ENCODE assay signal across 1 cellular context in the genomic region with DNA sequence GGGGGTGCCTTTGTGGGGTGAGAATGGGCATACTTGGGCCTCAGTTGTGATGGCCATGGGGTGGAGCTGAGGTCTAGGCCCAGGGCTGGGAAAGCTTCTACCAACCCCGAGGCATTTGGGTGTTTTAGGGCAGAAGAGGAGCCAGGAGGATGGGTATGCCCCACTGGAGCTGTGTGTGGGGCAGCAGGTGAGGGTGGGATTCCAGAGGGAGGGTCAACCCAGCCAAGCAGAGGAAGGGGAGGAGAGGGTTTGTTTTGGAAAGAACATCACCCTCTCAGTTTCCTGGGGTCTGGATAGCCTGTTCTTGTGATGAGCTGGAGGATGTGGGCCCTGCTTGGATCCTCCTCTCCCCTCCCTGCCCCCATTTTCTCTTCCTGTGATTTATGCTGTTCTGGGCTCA.
TF ChIP-seq lines count a peak whose summit lies in the region.

No MANE protein-coding gene starts in this region.

TF ChIP-seq in GM12878, 131 proteins besides CTCF, POLR2A, EP300 and RAD21 (continued from another document):
- no peak for TF ChIP-seq ZZZ3 (IDR thresholded peaks at IDR 0.05; ENCODE audit: control insufficient read depth, insufficient read length, low read depth)
- TF ChIP-seq NFYA (IDR thresholded peaks at IDR 0.05; ENCODE audit: borderline replicate concordance, low read depth, low read length) = no peak
- TF ChIP-seq HDGF (IDR thresholded peaks at IDR 0.05) = no peak
- no peak for TF ChIP-seq GABPA (IDR thresholded peaks at IDR 0.05; ENCODE audit: low read depth)
- TF ChIP-seq CHD1 (IDR thresholded peaks at IDR 0.05; ENCODE audit: low read depth, low read length) = no peak
- TF ChIP-seq ASH2L (IDR thresholded peaks at IDR 0.05; ENCODE audit: borderline replicate concordance, low read depth) = no peak
- TF ChIP-seq RELA (IDR thresholded peaks at IDR 0.05; ENCODE audit: borderline replicate concordance, partially characterized antibody) = no peak
- TF ChIP-seq, protein P1, sequence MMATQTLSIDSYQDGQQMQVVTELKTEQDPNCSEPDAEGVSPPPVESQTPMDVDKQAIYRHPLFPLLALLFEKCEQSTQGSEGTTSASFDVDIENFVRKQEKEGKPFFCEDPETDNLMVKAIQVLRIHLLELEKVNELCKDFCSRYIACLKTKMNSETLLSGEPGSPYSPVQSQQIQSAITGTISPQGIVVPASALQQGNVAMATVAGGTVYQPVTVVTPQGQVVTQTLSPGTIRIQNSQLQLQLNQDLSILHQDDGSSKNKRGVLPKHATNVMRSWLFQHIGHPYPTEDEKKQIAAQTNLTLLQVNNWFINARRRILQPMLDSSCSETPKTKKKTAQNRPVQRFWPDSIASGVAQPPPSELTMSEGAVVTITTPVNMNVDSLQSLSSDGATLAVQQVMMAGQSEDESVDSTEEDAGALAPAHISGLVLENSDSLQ (IDR thresholded peaks at IDR 0.05) = no peak
- no peak for TF ChIP-seq BMI1 (IDR thresholded peaks at IDR 0.05; ENCODE audit: borderline replicate concordance)
- TF ChIP-seq RBBP5 (conservative IDR thresholded peaks at IDR 0.05) = no peak
- TF ChIP-seq SREBF2 (IDR thresholded peaks at IDR 0.05; ENCODE audit: low read length) = no peak
- no peak for TF ChIP-seq KAT2A (conservative IDR thresholded peaks at IDR 0.05; ENCODE audit: control insufficient read depth, low read depth, low read length)
- TF ChIP-seq SUPT20H (IDR thresholded peaks at IDR 0.05; ENCODE audit: borderline replicate concordance, control insufficient read depth, low read depth, low read length) = no peak
- no peak for TF ChIP-seq LARP7 (IDR thresholded peaks at IDR 0.05)
